In genomic region chr7:46162582-46162981, GRCh38 we compare ENCODE assay signal across 22 cellular contexts.
DNase-seq lines count a peak whose midpoint lies in the region; ATAC-seq and TF ChIP-seq lines count a peak whose summit lies in the region.
"Had no signal": no experiment of that assay in that cellular context is flagged by ENCODE, and none has a peak within 500 bp of the region (broad histone marks: within the 10 kb centered on the region; RNA-seq: fewer than 3 reads in every experiment).

No MANE protein-coding gene starts in this region.

- H3K27me3 ChIP-seq in body of pancreas = no peaks in the 10 kb centered on the region
- H3K27me3 ChIP-seq: brain microvascular endothelial cell, hepatocyte, right lobe of liver had no signal

- no peaks in the 10 kb centered on the region for H3K27me3 Mint-ChIP-seq in mesothelial cell of epicardium (ENCODE audit: low read depth)

- intact Hi-C loops in body of pancreas (cut with DNase I) = no loop called here

- TF ChIP-seq POLR2A in body of pancreas (IDR thresholded peaks at IDR 0.05) = no peak

- peak; percentile 28 for DNase-seq in AG20443 (ENCODE audit: low spot score)
- peak; percentile 78 for DNase-seq in M059J (ENCODE audit: low read depth)
- DNase-seq in body of pancreas = peak in 2 of 4 donors; percentile 23 to 29
- DNase-seq in mesothelial cell of epicardium (ENCODE audit: low spot score in 2 of 2, unreplicated experiment in 2 of 2) = no peak
- DNase-seq in GM03348 (ENCODE audit: low spot score) = no peak
- DNase-seq in effector CD4-positive, alpha-beta T cell = no peak
- DNase-seq in retina = no peak
- DNase-seq: activated naive CD4-positive, alpha-beta T cell treated with anti-CD3 and anti-CD28 coated beads for 36 hours; activated T-cell treated with anti-CD3 and anti-CD28 coated beads for 4 hours; brain microvascular endothelial cell; kidney; midbrain; MM.1S; NCI-H1930; NCI-H69; right lobe of liver; stimulated activated CD4-positive, alpha-beta T cell treated with anti-CD3 and anti-CD28 coated beads, Interleukin-1b, Interleukin-23, amount 100 ng/mL, for 48 hours had no signal

- no peaks in the 10 kb centered on the region for H3K9me3 ChIP-seq in body of pancreas
- H3K9me3 ChIP-seq: right lobe of liver had no signal

- no peaks in the 10 kb centered on the region for H3K36me3 ChIP-seq in body of pancreas (replicated peaks in 1 of 2; ENCODE audit: insufficient read depth in 1 of 2, low read depth in 2 of 2)
- H3K36me3 ChIP-seq: brain microvascular endothelial cell, right lobe of liver had no signal

- no peaks in the 10 kb centered on the region for H3K9me3 Mint-ChIP-seq in mesothelial cell of epicardium
- H3K9me3 Mint-ChIP-seq: activated naive CD4-positive, alpha-beta T cell treated with anti-CD3 and anti-CD28 coated beads for 36 hours; neural crest cell had no signal

- WGBS in body of pancreas, 2 donors = 10 to 55% methylated on average over 2 to 3 of the region's 3 CpGs

- H3K27ac ChIP-seq in body of pancreas = no peak overlapping the region
- H3K27ac ChIP-seq: brain microvascular endothelial cell, hepatocyte, right lobe of liver had no signal

- TF ChIP-seq CTCF in body of pancreas (IDR thresholded peaks at IDR 0.05) = no peak
- no peak for TF ChIP-seq CTCF in mesothelial cell of epicardium (IDR thresholded peaks at IDR 0.05; ENCODE audit: unreplicated experiment)

- H3K4me1 ChIP-seq in body of pancreas = peaks cover 11% of the 10 kb centered on the region
- H3K4me1 ChIP-seq: right lobe of liver had no signal

- H3K36me3 Mint-ChIP-seq in mesothelial cell of epicardium = no peaks in the 10 kb centered on the region

- no peak overlapping the region for H3K4me3 Mint-ChIP-seq in mesothelial cell of epicardium
- H3K4me3 Mint-ChIP-seq: activated naive CD4-positive, alpha-beta T cell treated with anti-CD3 and anti-CD28 coated beads for 36 hours; neural crest cell had no signal

- H3K4me1 Mint-ChIP-seq in mesothelial cell of epicardium = peaks cover 44% of the 10 kb centered on the region

- peak; percentile 75 for ATAC-seq in body of pancreas
- ATAC-seq in GM21529 (IDR thresholded peaks at IDR 0.05; ENCODE audit: unreplicated experiment) = no peak
- ATAC-seq: GM12878, HepG2 had no signal

- H3K4me3 ChIP-seq in body of pancreas = no peak overlapping the region
- H3K4me3 ChIP-seq: GM12878, hepatocyte, right lobe of liver had no signal

- H3K27ac Mint-ChIP-seq in mesothelial cell of epicardium = peak overlapping the region; percentile 51
- H3K27ac Mint-ChIP-seq: activated naive CD4-positive, alpha-beta T cell treated with anti-CD3 and anti-CD28 coated beads for 36 hours had no signal

Comparison
In these comparisons a context has a peak if more than half of its experiments do, and no peak if none do; other contexts are left out.
1. DNase-seq: peak in AG20443 (single experiment) and M059J (single experiment); none in mesothelial cell of epicardium (0 of 2), GM03348 (single experiment), effector CD4-positive, alpha-beta T cell (single experiment) and retina (single experiment).